24 cellular contexts compared by ENCODE assay signal in genomic region chr1:100051893-100052292, GRCh38.
"Had no signal": no experiment of that assay in that cellular context is flagged by ENCODE, and none has a peak within 500 bp of the region (broad histone marks: within the 10 kb centered on the region; RNA-seq: fewer than 3 reads in every experiment).

No MANE protein-coding gene starts in this region.

- H3K9me3 Mint-ChIP-seq: activated T-cell treated with anti-CD3 and anti-CD28 coated beads, Interleukin-2, amount 50 U/mL, for 4 hours; endodermal cell; naive thymus-derived CD4-positive, alpha-beta T cell; neural crest cell; stimulated activated naive CD8-positive, alpha-beta T cell treated with anti-CD3 and anti-CD28 coated beads, Interleukin-15, Interleukin-2, amounts not matched to agents 100 ng/mL and 50 ng/mL, for 24 hours had no signal

- H3K27me3 Mint-ChIP-seq: naive thymus-derived CD4-positive, alpha-beta T cell; stimulated activated naive CD8-positive, alpha-beta T cell treated with anti-CD3 and anti-CD28 coated beads, Interleukin-15, Interleukin-2, amounts not matched to agents 100 ng/mL and 50 ng/mL, for 24 hours had no signal

- H3K9me3 ChIP-seq: adrenal gland, right lobe of liver, thyroid gland had no signal

- H3K27ac ChIP-seq: adrenal gland, right lobe of liver, skin epidermis, thyroid gland, WERI-Rb-1 had no signal

- H3K27me3 ChIP-seq: adrenal gland, right lobe of liver, thyroid gland had no signal

- DNase-seq: activated CD4-positive, alpha-beta T cell treated with anti-CD3 and anti-CD28 coated beads for 1 hour; activated CD4-positive, alpha-beta T cell treated with anti-CD3 and anti-CD28 coated beads, Interleukin-2, amount 50 U/mL, for 1 hour; activated CD8-positive, alpha-beta memory T cell treated with anti-CD3 and anti-CD28 coated beads for 24 hours; activated CD8-positive, alpha-beta memory T cell treated with anti-CD3 and anti-CD28 coated beads, Interleukin-2, amount 50 U/mL, for 4 hours; activated naive CD4-positive, alpha-beta T cell treated with Interleukin-2 at 50 U/mL for 16 hours; activated T-cell treated with anti-CD3 and anti-CD28 coated beads, Interleukin-2, amount 50 U/mL, for 4 hours; adrenal gland; cerebellar nuclear complex; endodermal cell; foreskin fibroblast; naive thymus-derived CD4-positive, alpha-beta T cell; posterior cingulate gyrus; right lobe of liver; stimulated activated CD4-positive, alpha-beta T cell treated with anti-CD3 and anti-CD28 coated beads, Interleukin-1b, Interleukin-23, amount 100 ng/mL, for 48 hours; substantia nigra; T-helper 1 cell; thyroid gland; WERI-Rb-1 had no signal

- H3K4me3 Mint-ChIP-seq: activated T-cell treated with anti-CD3 and anti-CD28 coated beads, Interleukin-2, amount 50 U/mL, for 4 hours; endodermal cell; neural crest cell; stimulated activated naive CD8-positive, alpha-beta T cell treated with anti-CD3 and anti-CD28 coated beads, Interleukin-15, Interleukin-2, amounts not matched to agents 100 ng/mL and 50 ng/mL, for 24 hours had no signal

- H3K4me3 ChIP-seq: adrenal gland, coronary artery, lung, right lobe of liver, skin epidermis, thyroid gland had no signal

- ATAC-seq: activated T-cell treated with anti-CD3 and anti-CD28 coated beads, Interleukin-2, amount 50 U/mL, for 4 hours; left lobe of liver; naive thymus-derived CD4-positive, alpha-beta T cell; right lobe of liver had no signal

- H3K36me3 ChIP-seq: adrenal gland, right lobe of liver, thyroid gland had no signal

- H3K27ac Mint-ChIP-seq: endodermal cell; stimulated activated naive CD8-positive, alpha-beta T cell treated with anti-CD3 and anti-CD28 coated beads, Interleukin-15, Interleukin-2, amounts not matched to agents 100 ng/mL and 50 ng/mL, for 24 hours had no signal
